36 cellular contexts compared by ENCODE assay signal in the genomic region with DNA sequence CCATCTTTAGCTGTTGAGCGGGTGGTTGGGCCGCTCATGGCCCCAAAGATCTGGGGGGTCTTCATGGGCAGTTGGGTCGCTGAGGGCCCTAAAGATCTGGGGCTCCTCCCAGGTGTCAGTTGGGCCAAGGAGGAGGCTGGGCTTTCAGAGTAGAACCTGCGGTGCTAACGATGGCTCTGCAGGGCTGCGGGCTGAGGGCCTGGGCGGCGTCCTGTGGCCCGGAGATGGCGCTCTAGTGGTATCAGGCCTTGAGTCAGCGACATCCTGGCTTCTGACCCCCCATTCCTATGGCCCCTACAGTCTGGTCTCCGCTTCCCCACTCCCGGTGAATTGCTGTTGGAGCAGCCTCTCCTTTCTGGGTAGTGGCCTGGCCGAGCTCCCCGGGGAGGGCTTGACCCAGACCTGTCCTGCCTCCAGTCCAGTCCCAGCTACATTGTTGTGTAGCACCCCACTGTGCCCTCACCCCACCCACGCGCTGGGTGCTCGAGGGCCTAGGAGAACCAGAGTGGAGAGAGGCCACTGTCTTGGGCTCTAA. TPM values are rescaled to one million over a fixed set of nuclear protein-coding genes. Genes with fewer than 3 reads are reported as not detected.
"Had no signal": no experiment of that assay in that cellular context is flagged by ENCODE, and none has a peak within 500 bp of the region (broad histone marks: within the 10 kb centered on the region; RNA-seq: fewer than 3 reads in every experiment).

No MANE protein-coding gene starts in this region.

- H3K4me1 Mint-ChIP-seq: activated CD8-positive, alpha-beta memory T cell treated with anti-CD3 and anti-CD28 coated beads, Interleukin-2, amount 10 ng/mL, durations not matched to agents 7 days and 5 days had no signal

- H3K9me3 Mint-ChIP-seq: activated CD4-positive, alpha-beta memory T cell treated with anti-CD3 and anti-CD28 coated beads for 36 hours; activated naive CD4-positive, alpha-beta T cell treated with anti-CD3 and anti-CD28 coated beads, Interleukin-2, amount 50 U/mL, for 24 hours; activated naive CD8-positive, alpha-beta T cell treated with anti-CD3 and anti-CD28 coated beads for 36 hours; activated naive CD8-positive, alpha-beta T cell treated with anti-CD3 and anti-CD28 coated beads, Interleukin-2, amount 50 U/mL, for 24 hours; activated T-helper 1 cell treated with anti-CD3 and anti-CD28 coated beads, Interleukin-12 subunit alpha, Interleukin-12 subunit beta, Interleukin-2, Interleukin-4 antibody, amounts not matched to agents 30 ng/mL and 10 ng/mL and 1 ng/mL, durations not matched to agents 14 hours and 24 hours and 36 hours; activated T-helper 2 cell treated with anti-CD3 and anti-CD28 coated beads, Interferon-gamma antibody, Interleukin-2, Interleukin-4, amounts not matched to agents 10 μg/mL and 5 μg/mL and 100 μg/mL, durations not matched to agents 14 hours and 24 hours and 36 hours; effector memory CD8-positive, alpha-beta T cell; T-helper 2 cell treated with Interferon-gamma antibody and Interleukin-4, amounts not matched to agents 5 μg/mL and 100 μg/mL, for 36 hours had no signal

- H3K27me3 ChIP-seq: adrenal gland, body of pancreas, esophagus squamous epithelium had no signal

- H3K4me1 ChIP-seq: adrenal gland, body of pancreas, esophagus squamous epithelium had no signal

- H3K27ac ChIP-seq: adrenal gland, body of pancreas, esophagus squamous epithelium had no signal

- H3K36me3 Mint-ChIP-seq: activated naive CD4-positive, alpha-beta T cell treated with anti-CD3 and anti-CD28 coated beads, Interleukin-2, amount 50 U/mL, for 24 hours had no signal

- H3K9me3 ChIP-seq: adrenal gland, body of pancreas, esophagus squamous epithelium had no signal

- H3K4me3 ChIP-seq: adrenal gland, body of pancreas, esophagus squamous epithelium had no signal

- DNase-seq: activated CD4-positive, alpha-beta memory T cell treated with anti-CD3 and anti-CD28 coated beads for 36 hours; activated CD4-positive, alpha-beta T cell treated with anti-CD3 and anti-CD28 coated beads for 1 hour; activated CD4-positive, alpha-beta T cell treated with anti-CD3 and anti-CD28 coated beads for 48 hours; activated CD8-positive, alpha-beta memory T cell treated with anti-CD3 and anti-CD28 coated beads, Interleukin-2, amount 10 ng/mL, durations not matched to agents 7 days and 5 days; activated CD8-positive, alpha-beta memory T cell treated with anti-CD3 and anti-CD28 coated beads, Interleukin-2, amount 50 U/mL, for 4 hours; activated CD8-positive, alpha-beta T cell treated with anti-CD3 and anti-CD28 coated beads, Interleukin-2, amount 10 ng/mL, durations not matched to agents 7 days and 5 days; activated effector memory CD4-positive, alpha-beta T cell treated with anti-CD3 and anti-CD28 coated beads, Interleukin-2, amount 50 U/mL, for 16 hours; activated naive CD4-positive, alpha-beta T cell treated with Interleukin-2 at 50 U/mL for 16 hours; activated naive CD8-positive, alpha-beta T cell treated with anti-CD3 and anti-CD28 coated beads for 36 hours; activated naive CD8-positive, alpha-beta T cell treated with anti-CD3 and anti-CD28 coated beads, Interleukin-2, amount 50 U/mL, for 24 hours; activated T-cell treated with anti-CD3 and anti-CD28 coated beads, Interleukin-2, amount 50 U/mL, for 1 hour; activated T-cell treated with anti-CD3 and anti-CD28 coated beads, Interleukin-2, amount 50 U/mL, for 48 hours; adrenal gland; amygdala; aorta; body of pancreas; caudate nucleus; cortex of kidney; dermis blood vessel endothelial cell; effector CD4-positive, alpha-beta T cell; effector memory CD8-positive, alpha-beta T cell; erythroblast; esophagus squamous epithelium; foreskin fibroblast; head of caudate nucleus; T-helper 1 cell; T-helper 17 cell; T1000 had no signal

- H3K36me3 ChIP-seq: adrenal gland, esophagus squamous epithelium had no signal

- H3K27ac Mint-ChIP-seq: activated CD4-positive, alpha-beta memory T cell treated with anti-CD3 and anti-CD28 coated beads for 36 hours; activated CD8-positive, alpha-beta memory T cell treated with anti-CD3 and anti-CD28 coated beads, Interleukin-2, amount 10 ng/mL, durations not matched to agents 7 days and 5 days; activated CD8-positive, alpha-beta T cell treated with anti-CD3 and anti-CD28 coated beads, Interleukin-2, amount 10 ng/mL, durations not matched to agents 7 days and 5 days; activated naive CD4-positive, alpha-beta T cell treated with anti-CD3 and anti-CD28 coated beads, Interleukin-2, amount 50 U/mL, for 24 hours; activated naive CD8-positive, alpha-beta T cell treated with anti-CD3 and anti-CD28 coated beads for 36 hours; activated naive CD8-positive, alpha-beta T cell treated with anti-CD3 and anti-CD28 coated beads, Interleukin-2, amount 50 U/mL, for 24 hours; activated T-helper 1 cell treated with anti-CD3 and anti-CD28 coated beads, Interleukin-12 subunit alpha, Interleukin-12 subunit beta, Interleukin-2, Interleukin-4 antibody, amounts not matched to agents 30 ng/mL and 10 ng/mL and 1 ng/mL, durations not matched to agents 14 hours and 24 hours and 36 hours; activated T-helper 2 cell treated with anti-CD3 and anti-CD28 coated beads, Interferon-gamma antibody, Interleukin-2, Interleukin-4, amounts not matched to agents 10 μg/mL and 5 μg/mL and 100 μg/mL, durations not matched to agents 14 hours and 24 hours and 36 hours; effector memory CD8-positive, alpha-beta T cell; T-helper 2 cell treated with Interferon-gamma antibody and Interleukin-4, amounts not matched to agents 5 μg/mL and 100 μg/mL, for 36 hours had no signal

- H3K4me3 Mint-ChIP-seq: activated CD4-positive, alpha-beta memory T cell treated with anti-CD3 and anti-CD28 coated beads for 36 hours; activated CD8-positive, alpha-beta memory T cell treated with anti-CD3 and anti-CD28 coated beads, Interleukin-2, amount 10 ng/mL, durations not matched to agents 7 days and 5 days; activated CD8-positive, alpha-beta T cell treated with anti-CD3 and anti-CD28 coated beads, Interleukin-2, amount 10 ng/mL, durations not matched to agents 7 days and 5 days; activated naive CD4-positive, alpha-beta T cell treated with anti-CD3 and anti-CD28 coated beads, Interleukin-2, amount 50 U/mL, for 24 hours; activated naive CD8-positive, alpha-beta T cell treated with anti-CD3 and anti-CD28 coated beads for 36 hours; activated naive CD8-positive, alpha-beta T cell treated with anti-CD3 and anti-CD28 coated beads, Interleukin-2, amount 50 U/mL, for 24 hours; activated T-helper 1 cell treated with anti-CD3 and anti-CD28 coated beads, Interleukin-12 subunit alpha, Interleukin-12 subunit beta, Interleukin-2, Interleukin-4 antibody, amounts not matched to agents 30 ng/mL and 10 ng/mL and 1 ng/mL, durations not matched to agents 14 hours and 24 hours and 36 hours; effector memory CD8-positive, alpha-beta T cell; T-helper 17 cell; T-helper 2 cell treated with Interferon-gamma antibody and Interleukin-4, amounts not matched to agents 5 μg/mL and 100 μg/mL, for 36 hours had no signal

- H3K27me3 Mint-ChIP-seq: activated CD4-positive, alpha-beta memory T cell treated with anti-CD3 and anti-CD28 coated beads for 36 hours; activated CD8-positive, alpha-beta memory T cell treated with anti-CD3 and anti-CD28 coated beads, Interleukin-2, amount 10 ng/mL, durations not matched to agents 7 days and 5 days; activated naive CD4-positive, alpha-beta T cell treated with anti-CD3 and anti-CD28 coated beads, Interleukin-2, amount 50 U/mL, for 24 hours; activated naive CD8-positive, alpha-beta T cell treated with anti-CD3 and anti-CD28 coated beads for 36 hours; activated naive CD8-positive, alpha-beta T cell treated with anti-CD3 and anti-CD28 coated beads, Interleukin-2, amount 50 U/mL, for 24 hours; effector memory CD8-positive, alpha-beta T cell; T-helper 17 cell had no signal

RNA-seq across cellular contexts. Expression of a gene that starts 0.6 kb away (rescaled TPM):
- total RNA-seq: activated CD4-positive, alpha-beta memory T cell treated with anti-CD3 and anti-CD28 coated beads for 36 hours; activated CD8-positive, alpha-beta memory T cell treated with anti-CD3 and anti-CD28 coated beads for 36 hours; activated CD8-positive, alpha-beta memory T cell treated with anti-CD3 and anti-CD28 coated beads, Interleukin-2, amount 10 ng/mL, durations not matched to agents 7 days and 5 days; activated CD8-positive, alpha-beta T cell treated with anti-CD3 and anti-CD28 coated beads, Interleukin-2, amount 10 ng/mL, durations not matched to agents 7 days and 5 days; activated naive CD8-positive, alpha-beta T cell treated with anti-CD3 and anti-CD28 coated beads for 36 hours; activated T-helper 1 cell treated with anti-CD3 and anti-CD28 coated beads, Interleukin-12 subunit alpha, Interleukin-12 subunit beta, Interleukin-2, Interleukin-4 antibody, amounts not matched to agents 30 ng/mL and 10 ng/mL and 1 ng/mL, durations not matched to agents 14 hours and 24 hours and 36 hours; activated T-helper 2 cell treated with anti-CD3 and anti-CD28 coated beads, Interferon-gamma antibody, Interleukin-2, Interleukin-4, amounts not matched to agents 10 μg/mL and 5 μg/mL and 100 μg/mL, durations not matched to agents 14 hours and 24 hours and 36 hours; aorta; body of pancreas; chondrocyte; dermis blood vessel endothelial cell; esophagus squamous epithelium; fibroblast of lung; frontal cortex; T-helper 17 cell had no signal
- polyA plus RNA-seq: aorta, fibroblast of lung had no signal
